In genomic region chr11:14403528-14403927, GRCh38 we compare ENCODE assay signal across 5 cellular contexts. TPM values are rescaled to one million over a fixed set of nuclear protein-coding genes. Genes with fewer than 3 reads are reported as not detected.
DNase-seq lines count a peak whose midpoint lies in the region; ATAC-seq, FAIRE-seq and TF ChIP-seq lines count a peak whose summit lies in the region.
"Not testable (repeated sequence)": the region's sequence is repeated elsewhere in the genome, so short reads cannot be mapped to it uniquely, and the experiment has no call there.

No MANE protein-coding gene starts in this region.

- 93% methylated on average over 6 of the region's 6 CpGs for WGBS in A549 (ENCODE audit: missing lambda C conversion rate)
- WGBS in K562 (ENCODE audit: insufficient coverage, low coverage, missing lambda C conversion rate), result 26% methylated on average over 6 of the region's 6 CpGs
- WGBS in HepG2 (ENCODE audit: low lambda C conversion rate), result 75% methylated on average over 6 of the region's 6 CpGs

- not testable (repeated sequence) for H3K27ac ChIP-seq in A549; HEK293 (ENCODE audit: extremely low read depth, low read depth, low read length); K562 (ENCODE audit: extremely low read depth, low read depth, low read length); HepG2 (ENCODE audit: extremely low read length, insufficient read depth, low read length)

- not testable (repeated sequence) for H3K36me3 ChIP-seq in HEK293 (ENCODE audit: control insufficient read depth in 2 of 2, insufficient read depth in 1 of 2, low read length in 2 of 2); K562 (ENCODE audit: control insufficient read depth, insufficient read depth, low read length); HepG2 (replicated peaks in 1 of 2; ENCODE audit: control insufficient read depth in 1 of 2, insufficient read depth in 2 of 2, low read length in 2 of 2)

- not testable (repeated sequence) for H3K27me3 Mint-ChIP-seq in WTC11 (ENCODE audit: low read depth)

- not testable (repeated sequence) for H3K4me1 ChIP-seq in A549; HEK293 (ENCODE audit: control insufficient read depth, insufficient read depth, low read length); K562 (replicated peaks in 1 of 2; ENCODE audit: control insufficient read depth in 2 of 2, insufficient read depth in 2 of 2, low read length in 2 of 2); HepG2 (ENCODE audit: insufficient read depth, low read length)

- not testable (repeated sequence) for H3K4me2 ChIP-seq in A549; K562 (ENCODE audit: insufficient read depth, low read length); HepG2 (ENCODE audit: low read depth, low read length)

- TF ChIP-seq EP300 in A549 (IDR thresholded peaks at IDR 0.05); K562 (IDR thresholded peaks at IDR 0.05; ENCODE audit: low read length); HepG2 (IDR thresholded peaks at IDR 0.05; ENCODE audit: low read depth in 2 of 2, low read length in 2 of 2); HepG2 (CRISPR knock-in tag; IDR thresholded peaks at IDR 0.05; ENCODE audit: borderline replicate concordance): not testable (repeated sequence)

- not testable (repeated sequence) for TF ChIP-seq POLR2A in A549 (IDR thresholded peaks at IDR 0.05; ENCODE audit: low read length); K562 (conservative IDR thresholded peaks at IDR 0.05); HepG2 (IDR thresholded peaks at IDR 0.05; ENCODE audit: insufficient read depth in 1 of 2, low read depth in 2 of 2, low read length in 2 of 2)

- not testable (repeated sequence) for H3K9me3 ChIP-seq in A549; HEK293 (ENCODE audit: control insufficient read depth, insufficient read depth, low read depth, low read length); K562 (replicated peaks; ENCODE audit: control insufficient read depth, insufficient read depth, low read depth, low read length); HepG2 (ENCODE audit: low read length)

- not testable (repeated sequence) for H2AFZ ChIP-seq in K562 (ENCODE audit: low read depth, low read length); HepG2 (ENCODE audit: low read length)

- H3K27ac Mint-ChIP-seq in WTC11, result not testable (repeated sequence)

- not testable (repeated sequence) for H3K9me1 ChIP-seq in K562 (ENCODE audit: control insufficient read depth, insufficient read depth, low read length)

- not testable (repeated sequence) for H4K20me1 ChIP-seq in K562 (replicated peaks; ENCODE audit: control insufficient read depth, insufficient read depth, low read length); HepG2 (ENCODE audit: insufficient read depth, low read length)

- in situ Hi-C loops in K562 (cut with MboI); HepG2 (cut with HindIII; ENCODE audit: extremely low pct_ligation_motif_present, low pct_unique_long_range_greater_than_20kb): not testable (repeated sequence)

- BruUV-seq in K562 (replicated peaks; lab: Mats Ljungman, UMichigan); HepG2 (replicated peaks; lab: Mats Ljungman, UMichigan): not testable (repeated sequence)

- peaks cover 20% of the 10 kb centered on the region for H3K4me1 Mint-ChIP-seq in WTC11

- not testable (repeated sequence) for H3K36me3 Mint-ChIP-seq in WTC11

- DNase-seq in A549 (ENCODE audit: low read depth in 1 of 2, low spot score in 1 of 2); WTC11 (ENCODE audit: low spot score); K562 (ENCODE audit: extremely low read depth in 1 of 4, low spot score in 3 of 4); HepG2 (ENCODE audit: low spot score): not testable (repeated sequence)

- CTCF ChIA-PET in A549 (lab: Yijun Ruan, JAX), result interaction anchor here (1.2 kb wide), 1 partner anchor 15 kb away, joined by 3 read pairs; no protein-coding TSS in a partner anchor
- CTCF ChIA-PET in HEK293 (lab: Yijun Ruan, JAX), result interaction anchor here (0.8 to 1.0 kb wide), 2 partner anchors 10 to 16 kb away, joined by 4 to 5 read pairs; no protein-coding TSS in a partner anchor
- CTCF ChIA-PET in WTC11 (lab: Charles Lee), result interaction anchor here (2.8 kb wide), 1 partner anchor 10 kb away, joined by 11 read pairs; no protein-coding TSS in a partner anchor
- CTCF ChIA-PET in K562 (lab: Yijun Ruan, JAX; ENCODE audit: low intra/inter-chr PET ratio); HepG2 (lab: Yijun Ruan, JAX; ENCODE audit: low intra/inter-chr PET ratio, low total read pairs): not testable (repeated sequence)

- not testable (repeated sequence) for H3K27me3 ChIP-seq in K562 (ENCODE audit: control insufficient read depth in 2 of 2, insufficient read depth in 2 of 2, low read length in 2 of 2); HepG2 (ENCODE audit: control insufficient read depth in 1 of 2, insufficient read depth in 2 of 2, low read length in 2 of 2)

- H3K9ac ChIP-seq in K562 (ENCODE audit: insufficient read depth in 1 of 2, low read depth in 2 of 2, low read length in 2 of 2); HepG2 (ENCODE audit: insufficient read depth, low read depth, low read length): not testable (repeated sequence)

- H3K79me2 ChIP-seq in K562 (ENCODE audit: control insufficient read depth, insufficient read depth, low read length); HepG2 (ENCODE audit: insufficient read depth, low read length): not testable (repeated sequence)

- not testable (repeated sequence) for H3K4me3 ChIP-seq in A549; HEK293 (ENCODE audit: low read depth, low read length); K562; HepG2 (replicated peaks in 1 of 3; ENCODE audit: insufficient read depth in 1 of 3, low read depth in 2 of 3, low read length in 3 of 3)

- POLR2A ChIA-PET in A549 (lab: Yijun Ruan, JAX); K562 (lab: Yijun Ruan, JAX); HepG2 (lab: Yijun Ruan, JAX): not testable (repeated sequence)
- POLR2A ChIA-PET in HEK293 (lab: Yijun Ruan, JAX) (interaction anchor here (0.6 kb wide), 1 partner anchor 25 kb away, joined by 4 read pairs; no protein-coding TSS in a partner anchor), WTC11 (lab: Charles Lee) (interaction anchor here (0.6 kb wide), 1 partner anchor 70 kb away, joined by 5 read pairs; no protein-coding TSS in a partner anchor)

- not testable (repeated sequence) for H3K4me3 Mint-ChIP-seq in WTC11

- not testable (repeated sequence) for H3K9me3 Mint-ChIP-seq in WTC11

- not testable (repeated sequence) for ATAC-seq in A549, WTC11, K562, HepG2

- not testable (repeated sequence) for TF ChIP-seq CTCF in A549 (IDR thresholded peaks at IDR 0.05); HEK293 (tag by site-specific recombination; IDR thresholded peaks at IDR 0.05); WTC11 (IDR thresholded peaks at IDR 0.05); K562 (IDR thresholded peaks at IDR 0.05 in 2 of 3, conservative IDR thresholded peaks at IDR 0.05 in 1 of 3; ENCODE audit: insufficient read depth in 2 of 3, low read depth in 1 of 3, low read length in 3 of 3); HepG2 (CRISPR knock-in tag; IDR thresholded peaks at IDR 0.05)

- intact Hi-C loops in K562 (cut with micrococcal nuclease); HepG2 (cut with micrococcal nuclease; ENCODE audit: unreplicated experiment): not testable (repeated sequence)

- TF ChIP-seq RAD21 in A549 (conservative IDR thresholded peaks at IDR 0.05 in 1 of 2, IDR thresholded peaks at IDR 0.05 in 1 of 2); K562 (CRISPR knock-in tag; conservative IDR thresholded peaks at IDR 0.05 in 1 of 2, IDR thresholded peaks at IDR 0.05 in 1 of 2); HepG2 (CRISPR knock-in tag; IDR thresholded peaks at IDR 0.05): not testable (repeated sequence)

- FAIRE-seq in A549 (lab: Jason Lieb, UNC); K562 (lab: Jason Lieb, UNC); HepG2 (lab: Jason Lieb, UNC): not testable (repeated sequence)

RNA-seq across cellular contexts. Expression of gene RRAS2, which starts 44.5 kb away (rescaled TPM):
- polyA plus RNA-seq in A549 (2011; rRNA removed) (39.7 and 48.2 TPM in 2 replicates), A549 (2017; fragmentation: RNase III; extraction: RNeasy Plus Mini Kit Qiagen cat#74134 plus additional on column Dnase treatment) (37.9 to 44.0 TPM (median 40.2 TPM) in 3 replicates), K562 (2011; rRNA removed) (28.3 and 45.6 TPM in 2 replicates), K562 (2014; fragmentation: Illumina TruSeq; extraction: Trizol) (40.2 and 47.5 TPM in 2 replicates), K562 (2014; fragmentation: Nextera tagmentation; extraction: Ambion mirVana) (10 to 100 TPM in 1 of 2 experiments, 1 to 10 TPM in 1; 9.4 to 10.3 TPM), K562 (2014; rRNA removed) (30.3 and 32.5 TPM in 2 replicates), HepG2 (2011; rRNA removed) (14.7 and 19.0 TPM in 2 replicates)
- 17.1 and 21.7 TPM in 2 replicates for polyA plus RNA-seq in A549 (2012; cell fraction: cytosol; rRNA removed)
- polyA plus RNA-seq in A549 (2012; cell fraction: nucleus; rRNA removed), result 8.8 and 10.4 TPM in 2 replicates
- 7.8 and 9.1 TPM in 2 replicates for polyA minus RNA-seq in A549 (2011; rRNA and poly(A)+ RNA removed)
- total RNA-seq in WTC11 (2021) (161 to 164 TPM (median 164 TPM) in 3 replicates), K562 (2014; rRNA removed) (36.0 and 37.6 TPM in 2 replicates), K562 (2014; rRNA removed; fragmentation: Illumina TruSeq; extraction: Trizol) (41.9 and 45.9 TPM in 2 replicates), K562 (2015; rRNA removed; fragmentation: Illumina TruSeq; extraction: Trizol) (29.9 and 30.7 TPM in 2 replicates), K562 (2021) (40.7 and 42.6 TPM in 2 replicates), HepG2 (2016; rRNA removed; fragmentation: Illumina TruSeq; extraction: Trizol) (44.1 and 62.9 TPM in 2 replicates)
- total RNA-seq in K562 (2011; cell fraction: chromatin; rRNA removed; ENCODE audit: low replicate concordance), result 11.3 and 41.3 TPM in 2 replicates
- total RNA-seq in K562 (2011; cell fraction: nucleolus; rRNA removed), result 9.2 and 11.7 TPM in 2 replicates
- total RNA-seq in K562 (2011; cell fraction: nucleoplasm; rRNA removed), result 22.9 and 46.2 TPM in 2 replicates
- 11.6 and 15.2 TPM in 2 replicates for polyA plus RNA-seq in K562 (2011; cell fraction: cytosol; rRNA removed)
- polyA plus RNA-seq in K562 (2011; cell fraction: nucleus; rRNA removed), result 8.0 and 8.8 TPM in 2 replicates
- 23.9 and 29.5 TPM in 2 replicates for polyA plus RNA-seq in K562 (2012)
- polyA minus RNA-seq in K562 (2011; rRNA and poly(A)+ RNA removed), result 43.4 and 45.5 TPM in 2 replicates
- 16.7 and 22.8 TPM in 2 replicates for polyA minus RNA-seq in K562 (2011; cell fraction: cytosol; rRNA and poly(A)+ RNA removed)
- 13.6 and 13.7 TPM in 2 replicates for polyA minus RNA-seq in K562 (2011; cell fraction: nucleus; rRNA and poly(A)+ RNA removed)
- 17.9 and 20.2 TPM in 2 replicates for total RNA-seq in HepG2 (2016; cell fraction: cytosol; rRNA removed; fragmentation: Illumina TruSeq; extraction: Trizol; ENCODE audit: low read depth)
- 44.0 and 58.1 TPM in 2 replicates for total RNA-seq in HepG2 (2016; cell fraction: insoluble cytoplasmic fraction; rRNA removed; fragmentation: Illumina TruSeq; extraction: Trizol)
- total RNA-seq in HepG2 (2016; cell fraction: membrane; rRNA removed; fragmentation: Illumina TruSeq; extraction: Trizol), result 46.2 and 47.5 TPM in 2 replicates
- total RNA-seq in HepG2 (2016; cell fraction: nucleus; rRNA removed; fragmentation: Illumina TruSeq; extraction: Trizol), result 21.7 and 27.0 TPM in 2 replicates
- 9.2 and 13.5 TPM in 2 replicates for polyA plus RNA-seq in HepG2 (2011; cell fraction: cytosol; rRNA removed)
- polyA plus RNA-seq in HepG2 (2011; cell fraction: nucleus; rRNA removed), result 4.5 and 5.4 TPM in 2 replicates
- 27.4 and 29.6 TPM in 2 replicates for polyA plus RNA-seq in HepG2 (2012)
- 14.3 and 16.0 TPM in 2 replicates for polyA plus RNA-seq in HepG2 (2016; cell fraction: cytosol; fragmentation: Illumina TruSeq; extraction: Trizol; ENCODE audit: low read depth)
- polyA plus RNA-seq in HepG2 (2016; cell fraction: insoluble cytoplasmic fraction; fragmentation: Illumina TruSeq; extraction: Trizol; ENCODE audit: low read depth), result 57.4 and 61.1 TPM in 2 replicates
- 32.5 and 36.1 TPM in 2 replicates for polyA plus RNA-seq in HepG2 (2016; cell fraction: membrane; fragmentation: Illumina TruSeq; extraction: Trizol; ENCODE audit: low read depth)
- 23.4 and 25.5 TPM in 2 replicates for polyA plus RNA-seq in HepG2 (2016; cell fraction: nucleus; fragmentation: Illumina TruSeq; extraction: Trizol; ENCODE audit: insufficient read depth, low read depth)
- 4.5 and 6.2 TPM in 2 replicates for polyA minus RNA-seq in HepG2 (2011; rRNA and poly(A)+ RNA removed; ENCODE audit: low replicate concordance)
- polyA minus RNA-seq in HepG2 (2011; cell fraction: cytosol; rRNA and poly(A)+ RNA removed), result 24.5 and 25.1 TPM in 2 replicates
- polyA minus RNA-seq in HepG2 (2011; cell fraction: nucleus; rRNA and poly(A)+ RNA removed), result 21.0 and 24.1 TPM in 2 replicates
